In genomic region chr20:7702141-7702540, GRCh38 we compare ENCODE assay signal across 30 cellular contexts.
DNase-seq lines count a peak whose midpoint lies in the region; ATAC-seq and TF ChIP-seq lines count a peak whose summit lies in the region.
"Had no signal": no experiment of that assay in that cellular context is flagged by ENCODE, and none has a peak within 500 bp of the region (broad histone marks: within the 10 kb centered on the region; RNA-seq: fewer than 3 reads in every experiment).

No MANE protein-coding gene starts in this region.

- 92 to 95% methylated on average over 2 of the region's 2 CpGs for WGBS in sigmoid colon, 2 donors

- ATAC-seq in HG02973 (IDR thresholded peaks at IDR 0.05; ENCODE audit: unreplicated experiment) (no peak), HG03108 (IDR thresholded peaks at IDR 0.05; ENCODE audit: unreplicated experiment) (no peak)
- ATAC-seq: activated naive CD8-positive, alpha-beta T cell treated with anti-CD3 and anti-CD28 coated beads, Interleukin-2, amount 50 U/mL, for 24 hours; activated T-cell treated with anti-CD3 and anti-CD28 coated beads, Interleukin-2, amount 50 U/mL, for 72 hours; esophagus mucosa; GM23338; left colon; SK-N-SH treated with all-trans-retinoic acid at 6 μM for 48 hours; stimulated activated naive B cell treated with anti-CD40 and anti-IgM and Interleukin-4, amounts not matched to agents 10 μg/mL and 1 μg/mL and 100 μg/mL, for 72 hours; T-helper 17 cell had no signal

- TF ChIP-seq POLR2A in sigmoid colon (IDR thresholded peaks at IDR 0.05), result no peak

- H3K27me3 ChIP-seq in sigmoid colon, result no peaks in the 10 kb centered on the region
- H3K27me3 ChIP-seq: ovary, suprapubic skin, upper lobe of left lung had no signal

- no peaks in the 10 kb centered on the region for H3K36me3 ChIP-seq in sigmoid colon
- H3K36me3 ChIP-seq: ovary, suprapubic skin, upper lobe of left lung had no signal

- no peaks in the 10 kb centered on the region for H3K4me1 ChIP-seq in sigmoid colon
- H3K4me1 ChIP-seq: suprapubic skin, upper lobe of left lung had no signal

- no peak overlapping the region for H3K4me3 ChIP-seq in choroid plexus epithelial cell (ENCODE audit: low read depth, low read length)
- no peak overlapping the region for H3K4me3 ChIP-seq in sigmoid colon
- H3K4me3 ChIP-seq: GM23338, ovary, PC-9, suprapubic skin, upper lobe of left lung had no signal

- no peaks in the 10 kb centered on the region for H3K9me3 ChIP-seq in sigmoid colon
- H3K9me3 ChIP-seq: ovary, suprapubic skin, upper lobe of left lung had no signal

- DNase-seq in DMS79 treated with DMSO at 0.1 percent for 48 hours (lab: John Stamatoyannopoulos, UW) (peak; percentile 15), DMS79 (lab: John Stamatoyannopoulos, UW) (no peak), M059J (ENCODE audit: low read depth) (peak; percentile 6), choroid plexus epithelial cell (ENCODE audit: low read depth) (peak; percentile 52), myocyte (ENCODE audit: low read depth) (peak; percentile 63), sigmoid colon (no peak)
- DNase-seq: activated CD4-positive, alpha-beta T cell treated with anti-CD3 and anti-CD28 coated beads, Interleukin-2, amount 50 U/mL, for 48 hours; activated CD4-positive, CD25-positive, alpha-beta regulatory T cell treated with anti-CD3 and anti-CD28 coated beads, Interleukin-2, amount 50 U/mL, for 72 hours; activated naive CD8-positive, alpha-beta T cell treated with anti-CD3 and anti-CD28 coated beads, Interleukin-2, amount 50 U/mL, for 24 hours; activated T-cell treated with anti-CD3 and anti-CD28 coated beads, Interleukin-2, amount 50 U/mL, for 72 hours; DND-41; GF-D8; HFFc6; hypothalamus; left colon; MM.1S; NCI-H2081 treated with DMSO at 0.1 percent for 48 hours; ovary; PC-9; small intestine; stimulated activated naive B cell treated with anti-CD40 and anti-IgM and Interleukin-4, amounts not matched to agents 10 μg/mL and 1 μg/mL and 100 μg/mL, for 72 hours; T-helper 17 cell; upper lobe of left lung had no signal

- TF ChIP-seq CTCF in choroid plexus epithelial cell (conservative IDR thresholded peaks at IDR 0.05; ENCODE audit: low read depth, low read length) (no peak), sigmoid colon (IDR thresholded peaks at IDR 0.05) (no peak)

- no peak overlapping the region for H3K27ac ChIP-seq in sigmoid colon
- H3K27ac ChIP-seq: 22Rv1, ovary, PC-9, suprapubic skin, upper lobe of left lung had no signal

- TF ChIP-seq EP300 in sigmoid colon (IDR thresholded peaks at IDR 0.05), result no peak

- intact Hi-C loops in sigmoid colon (cut with DNase I), result no loop called here

Comparison
In these comparisons a context has a peak if more than half of its experiments do, and no peak if none do; other contexts are left out.
1. DNase-seq: peak in DMS79 treated with DMSO at 0.1 percent for 48 hours (single experiment), M059J (single experiment), choroid plexus epithelial cell (single experiment) and myocyte (single experiment); none in DMS79 (single experiment) and sigmoid colon (single experiment).